Comparison of ENCODE assay signal across 8 cellular contexts in genomic region chr18:63318882-63319382, GRCh38. TPM values are rescaled to one million over a fixed set of nuclear protein-coding genes. Genes with fewer than 3 reads are reported as not detected.
A peak's percentile ranks its signal among the peaks of the same experiment; 100 is the strongest.
DNase-seq lines count a peak whose midpoint lies in the region; ATAC-seq and TF ChIP-seq lines count a peak whose summit lies in the region.

No MANE protein-coding gene starts in this region.

- 0 out of 2 replicates have a peak, but pooled peaks cover 7% of the 10 kb centered on the region for H3K27me3 ChIP-seq in HCT116 (ENCODE audit: insufficient read depth, low read length)
- H3K27me3 ChIP-seq in SJSA1 (replicated peaks), result no peaks in the 10 kb centered on the region

- ATAC-seq in HCT116, result no peak

- TF ChIP-seq RAD21 in HCT116 (IDR thresholded peaks at IDR 0.05; ENCODE audit: low read depth), result no peak

- H3K9me2 ChIP-seq in HCT116 (ENCODE audit: insufficient read depth), result no peaks in the 10 kb centered on the region

- H3K36me3 ChIP-seq in HCT116 (ENCODE audit: control insufficient read depth in 1 of 2, insufficient read depth in 2 of 2, low read length in 2 of 2) (no peaks in the 10 kb centered on the region), SJSA1 (no peaks in the 10 kb centered on the region)

- H3K79me2 ChIP-seq in HCT116 (ENCODE audit: insufficient read depth, low read length), result no peaks in the 10 kb centered on the region

- no peaks in the 10 kb centered on the region for H4K20me1 ChIP-seq in HCT116 (ENCODE audit: insufficient read depth)

- peak overlapping the region; percentile 95 for H2AFZ ChIP-seq in HCT116 (ENCODE audit: low read depth, low read length, poor library complexity, severe bottlenecking)

- BruUV-seq in HCT116 (replicated peaks; lab: Mats Ljungman, UMichigan), result TSS peak; percentile 49

- no peak for TF ChIP-seq POLR2A in HCT116 (IDR thresholded peaks at IDR 0.05; ENCODE audit: borderline replicate concordance, extremely low read depth, insufficient read depth, insufficient read length)

- intact Hi-C loops in HCT116 (cut with micrococcal nuclease), result no loop called here

- RAD21 ChIA-PET in HCT116 (lab: Charles Lee; ENCODE audit: low non-redundant PET in 1 of 2, low total read pairs in 2 of 2, uncharacterized antibody in 2 of 2, unreplicated experiment in 2 of 2), result no interaction called here

- H3K9ac ChIP-seq in HCT116 (ENCODE audit: low read length), result peak overlapping the region; percentile 57

- H3K27ac ChIP-seq in HCT116 (ENCODE audit: low read depth, low read length) (no peak overlapping the region), SJSA1 (no peak overlapping the region), skin epidermis (peak overlapping the region in 19 of 21 experiments; percentile 54 to 90 (median 77))

- TF ChIP-seq CTCF in HCT116 (IDR thresholded peaks at IDR 0.05 in 2 of 3, conservative IDR thresholded peaks at IDR 0.05 in 1 of 3; ENCODE audit: borderline replicate concordance in 1 of 3, insufficient read depth in 1 of 3, low read depth in 2 of 3, low read length in 2 of 3) (no peak), foreskin fibroblast (IDR thresholded peaks at IDR 0.05; ENCODE audit: low read depth, low read length) (no peak), GM10248 (IDR thresholded peaks at IDR 0.05; ENCODE audit: control extremely low read depth, extremely low read depth, low read depth, missing control alignments) (no peak)

- peak overlapping the region; percentile 98 for H3K4me2 ChIP-seq in HCT116 (ENCODE audit: low read length)

- DNase-seq in HCT116 (ENCODE audit: low read depth, low spot score), result no peak
- no peak for DNase-seq in SJSA1 (ENCODE audit: low read depth in 1 of 2, low spot score in 2 of 2)
- no peak for DNase-seq in foreskin fibroblast
- DNase-seq in GM10248 (ENCODE audit: extremely low spot score), result no peak
- no peak for DNase-seq in stimulated activated CD8-positive, alpha-beta memory T cell treated with anti-CD3 and anti-CD28 coated beads, Interleukin-4, amount 100 ng/mL, for 48 hours
- no peak for DNase-seq in HuH-7.5 (ENCODE audit: low spot score)
- DNase-seq in activated CD4-positive, alpha-beta T cell treated with anti-CD3 and anti-CD28 coated beads for 1 hour, result no peak

- POLR2A ChIA-PET in HCT116 (lab: Charles Lee) (no interaction called here), GM10248 (lab: Yijun Ruan, JAX) (no interaction called here)

- peaks cover 5 to 24% of the 10 kb centered on the region in 2 experiments; a peak in 2 of 4 replicates for H3K4me1 ChIP-seq in HCT116 (ENCODE audit: control insufficient read depth in 1 of 2, insufficient read depth in 2 of 2, low read length in 2 of 2)
- H3K4me1 ChIP-seq in SJSA1 (replicated peaks), result peaks cover 29% of the 10 kb centered on the region

- CTCF ChIA-PET in HCT116 (lab: Charles Lee) (interaction anchor here (0.7 to 1.7 kb wide), 3 partner anchors 11 to 303 kb away, joined by 3 to 4 read pairs (median 3); no protein-coding TSS in a partner anchor), GM10248 (lab: Yijun Ruan, JAX) (interaction anchor here (0.9 to 3.6 kb wide), 30 partner anchors 9 to 735 kb away, joined by 3 to 61 read pairs (median 9); no protein-coding TSS in a partner anchor)

- H3K4me3 ChIP-seq in HCT116 (replicated peaks in 1 of 2; ENCODE audit: low read depth in 1 of 2, low read length in 2 of 2) (peak overlapping the region; percentile 68 to 69), SJSA1 (peak overlapping the region; percentile 60), foreskin fibroblast (ENCODE audit: low read depth in 1 of 2, low read length in 2 of 2) (peak overlapping the region; percentile 75 to 79), skin epidermis (peak overlapping the region; percentile 54 to 75 (median 63))

- H3K9me3 ChIP-seq in HCT116 (ENCODE audit: control insufficient read depth in 1 of 2, insufficient read depth in 1 of 2, low read depth in 1 of 2, low read length in 2 of 2) (no peaks in the 10 kb centered on the region), SJSA1 (replicated peaks) (no peaks in the 10 kb centered on the region)

TF ChIP-seq in HCT116, 20 proteins besides CTCF, POLR2A, EP300 and RAD21:
- TF ChIP-seq ELF1 (IDR thresholded peaks at IDR 0.05; ENCODE audit: borderline replicate concordance, low read depth) (no peak), POLR2AphosphoS5 (IDR thresholded peaks at IDR 0.05; ENCODE audit: low read depth, low read length) (no peak), CBX3 (IDR thresholded peaks at IDR 0.05; ENCODE audit: low read depth) (no peak), JUND (IDR thresholded peaks at IDR 0.05) (no peak), SRF (IDR thresholded peaks at IDR 0.05; ENCODE audit: low read depth) (no peak), ZBTB33 (IDR thresholded peaks at IDR 0.05; ENCODE audit: extremely low read depth, insufficient replicate concordance, low read length) (no peak)
TF ChIP-seq in HCT116: peak in this region for 0.

RNA-seq across cellular contexts. Expression of gene BCL2, which starts 0.6 kb away (rescaled TPM):
- 2.5 TPM for total RNA-seq in HCT116 (2021; ENCODE audit: unreplicated experiment)
- polyA plus RNA-seq in HCT116 (2012), result 0.37 and 0.44 TPM in 2 replicates
- 4.2 and 7.8 TPM in 2 replicates for total RNA-seq in SJSA1 (2014; rRNA removed; shearing (Covaris generic))

RNA-seq across cellular contexts. Expression of gene KDSR, which starts 48.1 kb away (rescaled TPM):
- total RNA-seq in HCT116 (2021; ENCODE audit: unreplicated experiment), result 68.6 TPM
- 34.1 and 43.0 TPM in 2 replicates for polyA plus RNA-seq in HCT116 (2012)
- 14.2 and 25.7 TPM in 2 replicates for total RNA-seq in SJSA1 (2014; rRNA removed; shearing (Covaris generic))

Comparison
In these comparisons a context has a peak if more than half of its experiments do, and no peak if none do; other contexts are left out.
1. H3K27ac ChIP-seq: peak in skin epidermis (19 of 21); none in HCT116 (single experiment) and SJSA1 (single experiment).
2. Peak in every context shown above with its lines, with median percentiles within 50 percentile points of each other: H3K4me3 ChIP-seq.